Comparison of ENCODE assay signal across 1 cellular context in the genomic region with DNA sequence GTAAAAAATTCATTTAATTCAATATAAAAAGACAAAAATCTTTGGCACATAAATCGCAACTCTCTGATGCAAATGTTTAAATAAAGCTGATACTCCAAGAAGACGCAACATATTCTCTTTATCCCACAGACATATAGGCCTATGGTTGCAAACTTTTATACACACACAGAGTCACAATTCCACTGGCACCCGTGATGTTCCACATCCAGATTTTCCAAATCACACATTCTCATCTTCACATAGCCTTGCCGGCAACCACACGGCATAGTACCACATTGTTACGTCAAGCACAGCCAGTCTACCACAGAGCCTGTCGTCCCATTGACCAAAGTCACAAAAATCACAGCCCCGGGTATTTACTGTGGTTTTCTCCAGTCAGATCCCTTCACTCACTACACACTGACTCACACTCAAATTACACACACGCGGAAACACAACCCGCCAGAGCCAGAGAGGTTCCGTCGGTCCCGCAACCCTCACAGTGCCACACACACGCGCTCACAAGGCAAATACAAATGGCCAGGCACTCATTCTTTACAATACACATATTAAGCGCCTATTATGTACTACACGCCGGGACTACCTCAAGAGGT.
TF ChIP-seq lines count a peak whose summit lies in the region.

No MANE protein-coding gene starts in this region.

TF ChIP-seq in HepG2, 621 proteins besides CTCF, POLR2A, EP300 and RAD21 (continued from another document):
- TF ChIP-seq, protein P1, sequence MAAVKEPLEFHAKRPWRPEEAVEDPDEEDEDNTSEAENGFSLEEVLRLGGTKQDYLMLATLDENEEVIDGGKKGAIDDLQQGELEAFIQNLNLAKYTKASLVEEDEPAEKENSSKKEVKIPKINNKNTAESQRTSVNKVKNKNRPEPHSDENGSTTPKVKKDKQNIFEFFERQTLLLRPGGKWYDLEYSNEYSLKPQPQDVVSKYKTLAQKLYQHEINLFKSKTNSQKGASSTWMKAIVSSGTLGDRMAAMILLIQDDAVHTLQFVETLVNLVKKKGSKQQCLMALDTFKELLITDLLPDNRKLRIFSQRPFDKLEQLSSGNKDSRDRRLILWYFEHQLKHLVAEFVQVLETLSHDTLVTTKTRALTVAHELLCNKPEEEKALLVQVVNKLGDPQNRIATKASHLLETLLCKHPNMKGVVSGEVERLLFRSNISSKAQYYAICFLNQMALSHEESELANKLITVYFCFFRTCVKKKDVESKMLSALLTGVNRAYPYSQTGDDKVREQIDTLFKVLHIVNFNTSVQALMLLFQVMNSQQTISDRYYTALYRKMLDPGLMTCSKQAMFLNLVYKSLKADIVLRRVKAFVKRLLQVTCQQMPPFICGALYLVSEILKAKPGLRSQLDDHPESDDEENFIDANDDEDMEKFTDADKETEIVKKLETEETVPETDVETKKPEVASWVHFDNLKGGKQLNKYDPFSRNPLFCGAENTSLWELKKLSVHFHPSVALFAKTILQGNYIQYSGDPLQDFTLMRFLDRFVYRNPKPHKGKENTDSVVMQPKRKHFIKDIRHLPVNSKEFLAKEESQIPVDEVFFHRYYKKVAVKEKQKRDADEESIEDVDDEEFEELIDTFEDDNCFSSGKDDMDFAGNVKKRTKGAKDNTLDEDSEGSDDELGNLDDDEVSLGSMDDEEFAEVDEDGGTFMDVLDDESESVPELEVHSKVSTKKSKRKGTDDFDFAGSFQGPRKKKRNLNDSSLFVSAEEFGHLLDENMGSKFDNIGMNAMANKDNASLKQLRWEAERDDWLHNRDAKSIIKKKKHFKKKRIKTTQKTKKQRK (IDR thresholded peaks at IDR 0.05; ENCODE audit: low read length) = no peak
- TF ChIP-seq ZNF317 (CRISPR knock-in tag; IDR thresholded peaks at IDR 0.05) (no peak), ZNF792 (CRISPR knock-in tag; IDR thresholded peaks at IDR 0.05) (no peak), RARG (CRISPR knock-in tag; IDR thresholded peaks at IDR 0.05; ENCODE audit: low read depth) (0 out of 2 replicates have a peak, but pooled peaks have one; percentile 13), SIX1 (CRISPR knock-in tag; IDR thresholded peaks at IDR 0.05; ENCODE audit: borderline replicate concordance) (no peak), ZNF550 (CRISPR knock-in tag; IDR thresholded peaks at IDR 0.05; ENCODE audit: borderline replicate concordance) (no peak), SRSF1 (optimal IDR thresholded peaks at IDR 0.05; ENCODE audit: low read depth, low read length) (no peak), MIXL1 (CRISPR knock-in tag; IDR thresholded peaks at IDR 0.05) (no peak), HMG20B (CRISPR knock-in tag; conservative IDR thresholded peaks at IDR 0.05) (no peak)
- TF ChIP-seq, protein P2, sequence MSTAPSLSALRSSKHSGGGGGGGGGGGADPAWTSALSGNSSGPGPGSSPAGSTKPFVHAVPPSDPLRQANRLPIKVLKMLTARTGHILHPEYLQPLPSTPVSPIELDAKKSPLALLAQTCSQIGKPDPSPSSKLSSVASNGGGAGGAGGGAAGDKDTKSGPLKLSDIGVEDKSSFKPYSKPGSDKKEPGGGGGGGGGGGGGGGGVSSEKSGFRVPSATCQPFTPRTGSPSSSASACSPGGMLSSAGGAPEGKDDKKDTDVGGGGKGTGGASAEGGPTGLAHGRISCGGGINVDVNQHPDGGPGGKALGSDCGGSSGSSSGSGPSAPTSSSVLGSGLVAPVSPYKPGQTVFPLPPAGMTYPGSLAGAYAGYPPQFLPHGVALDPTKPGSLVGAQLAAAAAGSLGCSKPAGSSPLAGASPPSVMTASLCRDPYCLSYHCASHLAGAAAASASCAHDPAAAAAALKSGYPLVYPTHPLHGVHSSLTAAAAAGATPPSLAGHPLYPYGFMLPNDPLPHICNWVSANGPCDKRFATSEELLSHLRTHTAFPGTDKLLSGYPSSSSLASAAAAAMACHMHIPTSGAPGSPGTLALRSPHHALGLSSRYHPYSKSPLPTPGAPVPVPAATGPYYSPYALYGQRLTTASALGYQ (CRISPR knock-in tag; IDR thresholded peaks at IDR 0.05) = no peak
- TF ChIP-seq, protein P3, sequence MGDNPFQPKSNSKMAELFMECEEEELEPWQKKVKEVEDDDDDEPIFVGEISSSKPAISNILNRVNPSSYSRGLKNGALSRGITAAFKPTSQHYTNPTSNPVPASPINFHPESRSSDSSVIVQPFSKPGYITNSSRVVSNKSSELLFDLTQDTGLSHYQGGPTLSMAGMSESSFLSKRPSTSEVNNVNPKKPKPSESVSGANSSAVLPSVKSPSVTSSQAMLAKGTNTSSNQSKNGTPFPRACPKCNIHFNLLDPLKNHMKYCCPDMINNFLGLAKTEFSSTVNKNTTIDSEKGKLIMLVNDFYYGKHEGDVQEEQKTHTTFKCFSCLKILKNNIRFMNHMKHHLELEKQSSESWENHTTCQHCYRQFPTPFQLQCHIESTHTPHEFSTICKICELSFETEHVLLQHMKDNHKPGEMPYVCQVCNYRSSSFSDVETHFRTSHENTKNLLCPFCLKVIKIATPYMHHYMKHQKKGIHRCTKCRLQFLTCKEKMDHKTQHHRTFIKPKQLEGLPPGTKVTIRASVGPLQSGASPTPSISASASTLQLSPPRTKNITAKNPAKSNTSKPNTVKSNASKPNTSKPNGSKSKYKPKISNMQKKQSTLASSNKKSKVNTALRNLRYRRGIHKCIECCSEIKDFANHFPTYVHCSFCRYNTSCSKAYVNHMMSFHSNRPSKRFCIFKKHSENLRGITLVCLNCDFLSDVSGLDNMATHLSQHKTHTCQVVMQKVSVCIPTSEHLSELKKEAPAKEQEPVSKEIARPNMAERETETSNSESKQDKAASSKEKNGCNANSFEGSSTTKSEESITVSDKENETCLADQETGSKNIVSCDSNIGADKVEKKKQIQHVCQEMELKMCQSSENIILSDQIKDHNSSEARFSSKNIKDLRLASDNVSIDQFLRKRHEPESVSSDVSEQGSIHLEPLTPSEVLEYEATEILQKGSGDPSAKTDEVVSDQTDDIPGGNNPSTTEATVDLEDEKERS (CRISPR knock-in tag; IDR thresholded peaks at IDR 0.05) = no peak
- TF ChIP-seq, protein P4, sequence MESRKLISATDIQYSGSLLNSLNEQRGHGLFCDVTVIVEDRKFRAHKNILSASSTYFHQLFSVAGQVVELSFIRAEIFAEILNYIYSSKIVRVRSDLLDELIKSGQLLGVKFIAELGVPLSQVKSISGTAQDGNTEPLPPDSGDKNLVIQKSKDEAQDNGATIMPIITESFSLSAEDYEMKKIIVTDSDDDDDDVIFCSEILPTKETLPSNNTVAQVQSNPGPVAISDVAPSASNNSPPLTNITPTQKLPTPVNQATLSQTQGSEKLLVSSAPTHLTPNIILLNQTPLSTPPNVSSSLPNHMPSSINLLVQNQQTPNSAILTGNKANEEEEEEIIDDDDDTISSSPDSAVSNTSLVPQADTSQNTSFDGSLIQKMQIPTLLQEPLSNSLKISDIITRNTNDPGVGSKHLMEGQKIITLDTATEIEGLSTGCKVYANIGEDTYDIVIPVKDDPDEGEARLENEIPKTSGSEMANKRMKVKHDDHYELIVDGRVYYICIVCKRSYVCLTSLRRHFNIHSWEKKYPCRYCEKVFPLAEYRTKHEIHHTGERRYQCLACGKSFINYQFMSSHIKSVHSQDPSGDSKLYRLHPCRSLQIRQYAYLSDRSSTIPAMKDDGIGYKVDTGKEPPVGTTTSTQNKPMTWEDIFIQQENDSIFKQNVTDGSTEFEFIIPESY (CRISPR knock-in tag; IDR thresholded peaks at IDR 0.05) = no peak
